16 cellular contexts compared by ENCODE assay signal in the genomic region with DNA sequence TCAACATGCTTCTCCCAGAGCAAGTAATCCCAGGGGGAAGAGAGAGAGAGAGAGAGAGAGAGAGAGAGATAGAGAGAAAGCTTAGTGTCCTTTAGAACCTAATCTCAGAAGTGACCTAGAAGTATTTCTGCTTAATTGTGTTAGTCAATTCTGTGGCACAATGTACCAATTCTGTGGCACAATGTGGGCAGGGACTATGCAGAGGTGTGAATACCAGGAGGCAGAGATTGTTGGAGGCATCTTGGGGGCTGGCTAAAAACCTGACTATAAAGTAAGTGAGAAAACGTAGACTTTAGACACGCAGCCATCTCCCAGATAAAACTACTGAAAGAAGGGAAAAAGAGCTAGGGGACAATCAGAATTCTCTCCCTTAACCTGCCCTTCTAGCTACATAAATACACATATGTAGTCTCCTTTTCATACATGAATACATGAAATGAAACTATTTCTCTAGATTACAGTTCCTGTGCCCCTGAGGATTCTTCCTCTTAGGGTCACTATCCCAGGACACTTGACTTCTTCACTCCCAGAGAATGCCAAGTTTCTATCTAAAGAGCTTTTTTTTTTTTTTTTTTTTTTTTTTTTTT. TPM values are rescaled to one million over a fixed set of nuclear protein-coding genes. Genes with fewer than 3 reads are reported as not detected.
DNase-seq lines count a peak whose midpoint lies in the region; ATAC-seq, FAIRE-seq and TF ChIP-seq lines count a peak whose summit lies in the region.
"Had no signal": no experiment of that assay in that cellular context is flagged by ENCODE, and none has a peak within 500 bp of the region (broad histone marks: within the 10 kb centered on the region; RNA-seq: fewer than 3 reads in every experiment).

No MANE protein-coding gene starts in this region.

- in situ Hi-C loops in brain microvascular endothelial cell (cut with HindIII; ENCODE audit: low pct_ligation_motif_present, low sequenced_read_pairs): no loop called here

- no peak overlapping the region for H3K4me3 ChIP-seq in brain microvascular endothelial cell (ENCODE audit: low read depth, low read length)
- no peak overlapping the region for H3K4me3 ChIP-seq in keratinocyte (ENCODE audit: control insufficient read depth in 2 of 3, extremely low read depth in 1 of 3, insufficient read depth in 2 of 3, low read depth in 1 of 3, low read length in 3 of 3)
- H3K4me3 ChIP-seq in heart right ventricle: no peak overlapping the region
- H3K4me3 ChIP-seq: mucosa of descending colon had no signal

- DNase-seq in stimulated activated CD8-positive, alpha-beta memory T cell treated with anti-CD3 and anti-CD28 coated beads, Interleukin-4, amount 100 ng/mL, for 24 hours (ENCODE audit: low read depth): peak; percentile 16
- DNase-seq in stimulated activated CD8-positive, alpha-beta memory T cell treated with anti-CD3 and anti-CD28 coated beads, Interleukin-4, amount 100 ng/mL, for 48 hours: no peak
- no peak for DNase-seq in brain microvascular endothelial cell
- no peak for DNase-seq in keratinocyte (ENCODE audit: low read depth, low spot score)
- no peak for DNase-seq in heart right ventricle
- no peak for DNase-seq in C1 segment of cervical spinal cord (lab: John Stamatoyannopoulos, UW)
- DNase-seq in globus pallidus (ENCODE audit: low spot score): no peak
- DNase-seq: activated naive CD8-positive, alpha-beta T cell treated with anti-CD3 and anti-CD28 coated beads, Interleukin-2, amount 10 ng/mL, durations not matched to agents 7 days and 5 days; central memory CD4-positive, alpha-beta T cell; glutamatergic neuron; mucosa of descending colon; NCI-H1694 treated with DMSO at 0.1 percent for 48 hours; NCI-H524; posterior cingulate gyrus had no signal

- H3K4me2 ChIP-seq in keratinocyte (ENCODE audit: control insufficient read depth, extremely low read depth, insufficient read depth, low read depth, low read length): peak overlapping the region; percentile 62

- ATAC-seq in heart right ventricle: no peak
- ATAC-seq: mucosa of descending colon had no signal

- H3K27ac ChIP-seq in brain microvascular endothelial cell (peak overlapping the region; percentile 70), keratinocyte (ENCODE audit: control insufficient read depth, insufficient read depth, low read length) (peak overlapping the region; percentile 66), temporal lobe (ENCODE audit: low read depth, low read length) (peak overlapping the region; percentile 48), heart right ventricle (no peak overlapping the region)

- WGBS in heart right ventricle, 2 donors: 74 to 77% methylated on average over 2 of the region's 2 CpGs

- H4K20me1 ChIP-seq in keratinocyte (ENCODE audit: control insufficient read depth, extremely low read depth, insufficient read depth, low read length): no peaks in the 10 kb centered on the region

- H3K9me3 ChIP-seq in keratinocyte (ENCODE audit: control insufficient read depth, low read depth, low read length): no peaks in the 10 kb centered on the region
- peaks cover 0 to 3% (median 0%) of the 10 kb centered on the region in 11 donors for H3K9me3 ChIP-seq in heart right ventricle
- H3K9me3 ChIP-seq: mucosa of descending colon had no signal

- dilution Hi-C loops in keratinocyte (cut with MboI; ENCODE audit: extremely low pct_ligation_motif_present, low sequenced_read_pairs): no loop called here

- no peak for TF ChIP-seq CTCF in brain microvascular endothelial cell (IDR thresholded peaks at IDR 0.05; ENCODE audit: low read depth, low read length, missing control alignments)
- TF ChIP-seq CTCF in keratinocyte (optimal IDR thresholded peaks at IDR 0.05 in 1 of 3, IDR thresholded peaks at IDR 0.05 in 1 of 3, conservative IDR thresholded peaks at IDR 0.05 in 1 of 3; ENCODE audit: extremely low read depth in 1 of 3, insufficient read depth in 2 of 3, low read length in 3 of 3): no peak
- TF ChIP-seq CTCF in heart right ventricle (IDR thresholded peaks at IDR 0.05): no peak

- intact Hi-C loops in heart right ventricle (cut with DNase I): no loop called here

- FAIRE-seq in keratinocyte (lab: Jason Lieb, UNC): peak; percentile 51

- H3K27me3 ChIP-seq in brain microvascular endothelial cell (replicated peaks) (no peaks in the 10 kb centered on the region), keratinocyte (ENCODE audit: control insufficient read depth, extremely low read depth, insufficient read depth, low read length) (no peaks in the 10 kb centered on the region), heart right ventricle (no peaks in the 10 kb centered on the region)

- no peaks in the 10 kb centered on the region for H3K9me1 ChIP-seq in keratinocyte (ENCODE audit: control insufficient read depth, extremely low read depth, insufficient read depth, low read length)

- no peaks in the 10 kb centered on the region for H3K79me2 ChIP-seq in keratinocyte (ENCODE audit: control insufficient read depth, insufficient read depth, low read length)

- peaks cover 40% of the 10 kb centered on the region for H3K4me1 ChIP-seq in keratinocyte (ENCODE audit: control insufficient read depth, extremely low read depth, insufficient read depth, low read length)
- peaks cover 0 to 4% (median 0%) of the 10 kb centered on the region in 9 donors for H3K4me1 ChIP-seq in heart right ventricle

- peak overlapping the region; percentile 36 for H3K9ac ChIP-seq in keratinocyte (ENCODE audit: control insufficient read depth, extremely low read depth, insufficient read depth, low read length)

- no peaks in the 10 kb centered on the region for H3K36me3 ChIP-seq in brain microvascular endothelial cell (replicated peaks)
- no peaks in the 10 kb centered on the region for H3K36me3 ChIP-seq in keratinocyte (ENCODE audit: control insufficient read depth in 2 of 2, extremely low read depth in 1 of 2, insufficient read depth in 2 of 2, low read length in 2 of 2)
- H3K36me3 ChIP-seq in heart right ventricle: no peaks in the 10 kb centered on the region

- peak overlapping the region; percentile 14 for H2AFZ ChIP-seq in keratinocyte (ENCODE audit: control insufficient read depth, low read length)

RNA-seq across cellular contexts. Expression of a gene that starts 40.1 kb away (rescaled TPM):
- polyA plus RNA-seq in keratinocyte: 5.4 to 8.5 TPM (median 6.2 TPM) in 3 replicates
- polyA plus RNA-seq in keratinocyte (2011; ENCODE audit: low read depth): 148 TPM
- 4.1 and 10.2 TPM in 2 replicates for polyA plus RNA-seq in keratinocyte (2011; cell fraction: cytosol; rRNA removed)
- 4.6 and 5.3 TPM in 2 replicates for polyA plus RNA-seq in keratinocyte (2011; cell fraction: nucleus; rRNA removed)
- 5.4 and 676 TPM in 2 replicates for polyA plus RNA-seq in keratinocyte (2012; ENCODE audit: low replicate concordance)
- 0.98 to 4.6 TPM (median 2.5 TPM) in 3 replicates for polyA minus RNA-seq in keratinocyte
- polyA minus RNA-seq in keratinocyte (2011; cell fraction: cytosol; rRNA and poly(A)+ RNA removed): 2.1 TPM
- polyA minus RNA-seq in keratinocyte (2011; cell fraction: nucleus; rRNA and poly(A)+ RNA removed): 4.9 and 5.7 TPM in 2 replicates
- 58.0 TPM for total RNA-seq in temporal lobe
- 10 to 100 TPM in 4 of 10 donors, 1 to 10 TPM in 4, under 1 TPM in 2; 0.39 to 90.9 (median 6.1) TPM for total RNA-seq in heart right ventricle
- polyA plus RNA-seq in heart right ventricle: 10 to 100 TPM; 13.1 to 56.3 TPM
- total RNA-seq: OCI-LY7 had no signal

Comparison
In these comparisons a context has a peak if more than half of its experiments do, and no peak if none do; other contexts are left out.
1. H3K27ac ChIP-seq: peak in brain microvascular endothelial cell (single experiment), keratinocyte (single experiment) and temporal lobe (single experiment); none in heart right ventricle (0 of 10).